ENCODE assay signal across 28 cellular contexts in genomic region chr16:79337906-79338305, GRCh38.
"Had no signal": no experiment of that assay in that cellular context is flagged by ENCODE, and none has a peak within 500 bp of the region (broad histone marks: within the 10 kb centered on the region; RNA-seq: fewer than 3 reads in every experiment).

No MANE protein-coding gene starts in this region.

- H3K4me3 ChIP-seq: colonic mucosa, coronary artery, dorsolateral prefrontal cortex, esophagus muscularis mucosa, esophagus squamous epithelium, gastrocnemius medialis, gastroesophageal sphincter, heart left ventricle, heart right ventricle had no signal

- H3K9me3 ChIP-seq: colonic mucosa, esophagus muscularis mucosa, esophagus squamous epithelium, gastrocnemius medialis, gastroesophageal sphincter had no signal

- ATAC-seq: effector memory CD8-positive, alpha-beta T cell; esophagus mucosa; foreskin keratinocyte; gastrocnemius medialis; gastroesophageal sphincter; heart left ventricle; heart right ventricle had no signal

- FAIRE-seq: colon, endometrium, endothelial cell of umbilical vein, frontal cortex had no signal

- H3K27me3 ChIP-seq: colonic mucosa, esophagus squamous epithelium, foreskin keratinocyte, gastrocnemius medialis, gastroesophageal sphincter had no signal

- H3K36me3 ChIP-seq: colonic mucosa, esophagus muscularis mucosa, esophagus squamous epithelium, gastrocnemius medialis, gastroesophageal sphincter, heart left ventricle, heart right ventricle had no signal

- H3K4me1 ChIP-seq: colonic mucosa, foreskin keratinocyte, gastrocnemius medialis, heart left ventricle, heart right ventricle had no signal

- DNase-seq: colonic mucosa; cortex of kidney; dermis blood vessel endothelial cell; dorsolateral prefrontal cortex; effector CD4-positive, alpha-beta T cell; effector CD8-positive, alpha-beta T cell; effector memory CD4-positive, alpha-beta T cell; effector memory CD8-positive, alpha-beta T cell; endodermal cell; erythroblast; esophagus squamous epithelium; foreskin fibroblast; foreskin keratinocyte; foreskin melanocyte; gastrocnemius medialis; glutamatergic neuron; head of caudate nucleus; heart left ventricle; heart right ventricle had no signal

- H3K27ac ChIP-seq: colonic mucosa, coronary artery, dorsolateral prefrontal cortex, epithelial cell of prostate, esophagus muscularis mucosa, esophagus squamous epithelium, foreskin keratinocyte, gastrocnemius medialis, gastroesophageal sphincter, heart left ventricle, heart right ventricle had no signal
